8 cellular contexts compared by ENCODE assay signal in genomic region chr2:84970266-84970955, GRCh38. TPM values are rescaled to one million over a fixed set of nuclear protein-coding genes. Genes with fewer than 3 reads are reported as not detected.
DNase-seq lines count a peak whose midpoint lies in the region; ATAC-seq and TF ChIP-seq lines count a peak whose summit lies in the region.

No MANE protein-coding gene starts in this region.

- DNase-seq in BE2C (peak; percentile 50), Peyer's patch (peak; percentile 59 to 84 (median 83)), glomerular visceral epithelial cell (ENCODE audit: extremely low spot score) (peak; percentile 68), omental fat pad (ENCODE audit: low spot score) (no peak)
- DNase-seq in activated gamma-delta T cell treated with anti-CD3 and anti-CD28 coated beads, Interleukin-2, amount 50 U/mL, for 16 hours (ENCODE audit: low read depth): peak; percentile 28

- peak; percentile 24 to 48 for TF ChIP-seq POLR2A in Peyer's patch (IDR thresholded peaks at IDR 0.05)

- H3K4me3 ChIP-seq in BE2C (ENCODE audit: low read depth, low read length) (peak overlapping the region; percentile 76), Peyer's patch (peak overlapping the region; percentile 55 to 98 (median 90)), thymus (ENCODE audit: low read length) (peak overlapping the region; percentile 98)

- H3K27ac ChIP-seq in Peyer's patch: peak overlapping the region; percentile 97 to 100 (median 98)
- peak overlapping the region; percentile 77 for H3K27ac ChIP-seq in thymus (ENCODE audit: low read depth)

- ATAC-seq in GM19025 (IDR thresholded peaks at IDR 0.05; ENCODE audit: low read depth, unreplicated experiment) (peak; percentile 37), HG03175 (IDR thresholded peaks at IDR 0.05; ENCODE audit: unreplicated experiment) (peak; percentile 52), omental fat pad (ENCODE audit: low FRiP score) (peak; percentile 73)

- TF ChIP-seq CTCF in BE2C (IDR thresholded peaks at IDR 0.05; ENCODE audit: low read depth, low read length): no peak
- TF ChIP-seq CTCF in Peyer's patch (IDR thresholded peaks at IDR 0.05): peak in 1 of 6 experiments; percentile 7
- no peak for TF ChIP-seq CTCF in omental fat pad (IDR thresholded peaks at IDR 0.05)

- no peaks in the 10 kb centered on the region for H3K36me3 ChIP-seq in BE2C
- H3K36me3 ChIP-seq in Peyer's patch: peaks cover 0 to 15% (median 0%) of the 10 kb centered on the region in 3 donors
- peaks cover 8% of the 10 kb centered on the region for H3K36me3 ChIP-seq in thymus (ENCODE audit: control insufficient read depth, insufficient read depth)

- no peaks in the 10 kb centered on the region for H3K4me1 ChIP-seq in BE2C
- peaks cover 0 to 45% (median 3%) of the 10 kb centered on the region in 4 donors for H3K4me1 ChIP-seq in Peyer's patch
- peaks cover 7% of the 10 kb centered on the region for H3K4me1 ChIP-seq in thymus (ENCODE audit: control insufficient read depth, insufficient read depth, low read length)

- no peaks in the 10 kb centered on the region for H3K27me3 ChIP-seq in BE2C
- H3K27me3 ChIP-seq in Peyer's patch: no peaks in the 10 kb centered on the region
- H3K27me3 ChIP-seq in thymus (ENCODE audit: control insufficient read depth, insufficient read depth): no peaks in the 10 kb centered on the region

- H3K9me3 ChIP-seq in BE2C (no peaks in the 10 kb centered on the region), Peyer's patch (no peaks in the 10 kb centered on the region), thymus (ENCODE audit: control insufficient read depth) (no peaks in the 10 kb centered on the region)

- WGBS in thymus: under 1% methylated on average over 84 of the region's 84 CpGs

RNA-seq across cellular contexts. Expression of gene KCMF1, which starts 0.6 kb away (rescaled TPM):
- 28.0 TPM for polyA plus RNA-seq in BE2C (2012; ENCODE audit: insufficient read depth, insufficient read length, low read depth)
- total RNA-seq in Peyer's patch (10 to 100 TPM; 28.1 to 66.5 (median 44.3) TPM), omental fat pad (10 to 100 TPM; 52.0 to 75.2 (median 63.5) TPM)
- 32.5 TPM for polyA plus RNA-seq in thymus
